In genomic region chr10:34612938-34613337, GRCh38 we compare ENCODE assay signal across 19 cellular contexts.
DNase-seq lines count a peak whose midpoint lies in the region; ATAC-seq, FAIRE-seq and TF ChIP-seq lines count a peak whose summit lies in the region.
"Had no signal": no experiment of that assay in that cellular context is flagged by ENCODE, and none has a peak within 500 bp of the region (broad histone marks: within the 10 kb centered on the region; RNA-seq: fewer than 3 reads in every experiment).

No MANE protein-coding gene starts in this region.

- H3K36me3 ChIP-seq in GM23338 (ENCODE audit: insufficient read depth) (no peaks in the 10 kb centered on the region), Loucy (ENCODE audit: insufficient read depth, low read length) (no peaks in the 10 kb centered on the region), H1 (ENCODE audit: control insufficient read depth in 2 of 4, insufficient read depth in 4 of 4, low read length in 3 of 4) (no peaks in the 10 kb centered on the region)
- H3K36me3 ChIP-seq: BE2C had no signal

- no peak overlapping the region for H4K5ac ChIP-seq in H1 (ENCODE audit: insufficient read length, low read depth, low read length)

- H3K4me3 ChIP-seq in A549 (no peak overlapping the region), GM23338 (no peak overlapping the region), Loucy (ENCODE audit: low read length, poor library complexity, severe bottlenecking) (no peak overlapping the region), H1 (ENCODE audit: extremely low read depth in 1 of 4, insufficient read depth in 2 of 4, low read depth in 3 of 4, low read length in 4 of 4) (no peak overlapping the region)

- no peak overlapping the region for H2AK5ac ChIP-seq in H1 (ENCODE audit: low read depth, low read length)

- peaks cover 22% of the 10 kb centered on the region for H3K4me1 ChIP-seq in A549
- H3K4me1 ChIP-seq in GM23338 (ENCODE audit: insufficient read depth), result peaks cover 37% of the 10 kb centered on the region
- H3K4me1 ChIP-seq in Loucy (ENCODE audit: insufficient read depth, low read length, poor library complexity, severe bottlenecking), result peaks cover 12% of the 10 kb centered on the region
- H3K4me1 ChIP-seq in H1 (replicated peaks in 1 of 4; ENCODE audit: control insufficient read depth in 3 of 4, insufficient read depth in 4 of 4, low read length in 3 of 4), result peaks cover 0 to 3% (median under 1%) of the 10 kb centered on the region in 4 experiments; a peak in 2 of 7 replicates
- H3K4me1 ChIP-seq: BE2C had no signal

- no peak overlapping the region for H2BK15ac ChIP-seq in H1 (ENCODE audit: low read length)

- H3K23me2 ChIP-seq in H1 (ENCODE audit: low read depth, low read length), result no peaks in the 10 kb centered on the region

- H3K27ac Mint-ChIP-seq in GM23338 (peak overlapping the region; percentile 86), T-helper 17 cell (no peak overlapping the region)
- H3K27ac Mint-ChIP-seq: CD4-positive, CD25-positive, alpha-beta regulatory T cell; CD8-positive, alpha-beta memory T cell had no signal

- FAIRE-seq in A549 (lab: Jason Lieb, UNC), result no peak
- no peak for FAIRE-seq in H1 (lab: Jason Lieb, UNC)
- FAIRE-seq: G401.6, GM12891, GM19239 had no signal

- H3K9ac ChIP-seq in Loucy (ENCODE audit: low read depth, low read length, poor library complexity, severe bottlenecking), result no peak overlapping the region
- H3K9ac ChIP-seq in H1 (replicated peaks in 1 of 4; ENCODE audit: extremely low read depth in 1 of 4, low read depth in 3 of 4, low read length in 3 of 4), result no peak overlapping the region

- H3K4me1 Mint-ChIP-seq in GM23338, result peaks cover 47% of the 10 kb centered on the region
- peaks cover 2% of the 10 kb centered on the region for H3K4me1 Mint-ChIP-seq in T-helper 17 cell
- H3K4me1 Mint-ChIP-seq: CD4-positive, CD25-positive, alpha-beta regulatory T cell; CD8-positive, alpha-beta memory T cell had no signal

- no peak overlapping the region for H4K8ac ChIP-seq in H1 (ENCODE audit: extremely low read depth, insufficient read depth, low read length)

- no peaks in the 10 kb centered on the region for H3K9me3 ChIP-seq in A549
- H3K9me3 ChIP-seq in Loucy (ENCODE audit: insufficient read depth, low read depth, low read length), result no peaks in the 10 kb centered on the region
- no peaks in the 10 kb centered on the region for H3K9me3 ChIP-seq in H1 (ENCODE audit: insufficient read depth in 2 of 2, low read depth in 1 of 2, low read length in 1 of 2)
- no peaks in the 10 kb centered on the region for H3K9me3 ChIP-seq in T-helper 17 cell (ENCODE audit: control insufficient read depth, low read length, poor library complexity, severe bottlenecking)
- H3K9me3 ChIP-seq: BE2C had no signal

- H2BK120ac ChIP-seq in H1 (replicated peaks; ENCODE audit: low read depth, low read length), result no peak overlapping the region

- POLR2A ChIA-PET in A549 (lab: Yijun Ruan, JAX) (no interaction called here), H1 (lab: Charles Lee; ENCODE audit: partially characterized antibody) (interaction anchor here (1.2 kb wide), 1 partner anchor 17 kb away, joined by 3 read pairs; no protein-coding TSS in a partner anchor)

- no peaks in the 10 kb centered on the region for H3K79me1 ChIP-seq in H1 (ENCODE audit: low read depth, low read length)

- DNase-seq in A549 (ENCODE audit: low read depth in 1 of 2, low spot score in 1 of 2), result no peak
- no peak for DNase-seq in GM23338 (ENCODE audit: low spot score)
- no peak for DNase-seq in H1 (ENCODE audit: low read depth in 1 of 2, low spot score in 2 of 2)
- no peak for DNase-seq in NCI-H1417 (lab: John Stamatoyannopoulos, UW)
- no peak for DNase-seq in NCI-H526 treated with DMSO at 0.1 percent for 48 hours (lab: John Stamatoyannopoulos, UW)
- no peak for DNase-seq in T-helper 17 cell
- DNase-seq: 8988T; ACHN; BE2C; C1 segment of cervical spinal cord; CD4-positive, CD25-positive, alpha-beta regulatory T cell; CD8-positive, alpha-beta memory T cell; DMS 273 treated with DMSO at 0.1 percent for 48 hours; DMS53; DND-41 had no signal

- no peak for TF ChIP-seq RAD21 in A549 (conservative IDR thresholded peaks at IDR 0.05 in 1 of 2, IDR thresholded peaks at IDR 0.05 in 1 of 2)
- TF ChIP-seq RAD21 in H1 (IDR thresholded peaks at IDR 0.05 in 1 of 2, conservative IDR thresholded peaks at IDR 0.05 in 1 of 2; ENCODE audit: low read depth in 2 of 2, low read length in 2 of 2), result no peak

- H3K27me3 ChIP-seq in GM23338 (ENCODE audit: insufficient read depth), result no peaks in the 10 kb centered on the region
- H3K27me3 ChIP-seq in Loucy (ENCODE audit: insufficient read depth, low read length, poor library complexity, severe bottlenecking), result no peaks in the 10 kb centered on the region
- no peaks in the 10 kb centered on the region for H3K27me3 ChIP-seq in H1 (replicated peaks in 1 of 4; ENCODE audit: control insufficient read depth in 3 of 4, extremely low read depth in 1 of 4, insufficient read depth in 3 of 4, low read length in 3 of 4)
- H3K27me3 ChIP-seq: BE2C had no signal

- no peak overlapping the region for H2BK5ac ChIP-seq in H1 (ENCODE audit: low read depth, low read length)

- ATAC-seq in A549, result no peak
- no peak for ATAC-seq in GM23338
- ATAC-seq in T-helper 17 cell, result no peak

- no peaks in the 10 kb centered on the region for H3K9me3 Mint-ChIP-seq in GM23338
- H3K9me3 Mint-ChIP-seq: CD8-positive, alpha-beta memory T cell had no signal

- no peak overlapping the region for H3K23ac ChIP-seq in H1 (ENCODE audit: insufficient read length)

- H3K36me3 Mint-ChIP-seq in GM23338 (ENCODE audit: low read depth) (no peaks in the 10 kb centered on the region), T-helper 17 cell (ENCODE audit: low read depth) (peaks cover 2% of the 10 kb centered on the region)
- H3K36me3 Mint-ChIP-seq: CD4-positive, CD25-positive, alpha-beta regulatory T cell; CD8-positive, alpha-beta memory T cell had no signal

- TF ChIP-seq EP300 in A549 (IDR thresholded peaks at IDR 0.05) (no peak), H1 (IDR thresholded peaks at IDR 0.05; ENCODE audit: borderline replicate concordance in 1 of 2, low read depth in 2 of 2, low read length in 2 of 2) (no peak)

- H2BK20ac ChIP-seq in H1 (ENCODE audit: low read length), result no peak overlapping the region

- CTCF ChIA-PET in A549 (lab: Yijun Ruan, JAX) (interaction anchor here (1.0 to 8.3 kb wide), 5 partner anchors 10 to 42 kb away, joined by 3 to 55 read pairs (median 4); no protein-coding TSS in a partner anchor), H1 (lab: Charles Lee; ENCODE audit: partially characterized antibody) (interaction anchor here (0.6 to 2.0 kb wide), 5 partner anchors 25 to 212 kb away, joined by 3 to 7 read pairs (median 5); no protein-coding TSS in a partner anchor)

- H4K20me1 ChIP-seq in GM23338 (replicated peaks; ENCODE audit: insufficient read depth) (no peaks in the 10 kb centered on the region; the same call in 1 of the 2 replicates), Loucy (ENCODE audit: insufficient read depth, low read length, poor library complexity, severe bottlenecking) (peaks cover 6% of the 10 kb centered on the region), H1 (replicated peaks in 1 of 2; ENCODE audit: control insufficient read depth in 1 of 2, insufficient read depth in 2 of 2, low read length in 2 of 2) (no peaks in the 10 kb centered on the region)

- H3K79me2 ChIP-seq in GM23338 (replicated peaks; ENCODE audit: insufficient read depth) (peaks cover 76% of the 10 kb centered on the region), Loucy (ENCODE audit: insufficient read depth, low read length) (peaks cover 21% of the 10 kb centered on the region), H1 (ENCODE audit: control insufficient read depth in 1 of 2, insufficient read depth in 2 of 2, low read length in 2 of 2) (peaks cover 0 to 55% of the 10 kb centered on the region in 2 experiments; a peak in 2 of 4 replicates)

- no peaks in the 10 kb centered on the region for H3K9me2 ChIP-seq in GM23338 (ENCODE audit: insufficient read depth)
- H3K9me2 ChIP-seq in Loucy (replicated peaks; ENCODE audit: low read depth, low read length), result no peaks in the 10 kb centered on the region

- no peak overlapping the region for H3K27ac ChIP-seq in A549
- no peak overlapping the region for H3K27ac ChIP-seq in GM23338 (ENCODE audit: low read depth)
- no peak overlapping the region for H3K27ac ChIP-seq in H1 (ENCODE audit: low read depth, low read length)

- H2AFZ ChIP-seq in GM23338 (no peak overlapping the region), Loucy (ENCODE audit: low read length) (no peak overlapping the region), H1 (ENCODE audit: low read length) (no peak overlapping the region)

- 94% methylated on average over 1 of the region's 1 CpG for WGBS in A549 (ENCODE audit: missing lambda C conversion rate)
- 90% methylated on average over 1 of the region's 1 CpG; no CpG with 5 or more reads in 1 of the 2 experiments for WGBS in H1 (ENCODE audit: extremely low coverage in 1 of 2, insufficient coverage in 1 of 2, insufficient read length in 1 of 2, insufficient replicate concordance in 2 of 2, low coverage in 1 of 2, low lambda C conversion rate in 2 of 2, missing lambda C conversion rate in 1 of 2), 2 experiments

- H3F3A ChIP-seq in GM23338 (replicated peaks; ENCODE audit: low read depth) (0 out of 2 replicates have a peak, but pooled peaks cover 3% of the 10 kb centered on the region), Loucy (ENCODE audit: low read depth) (no peaks in the 10 kb centered on the region)

- TF ChIP-seq CTCF in A549 (IDR thresholded peaks at IDR 0.05) (no peak), GM23338 (conservative IDR thresholded peaks at IDR 0.05; ENCODE audit: low read depth in 2 of 2) (no peak), Loucy (conservative IDR thresholded peaks at IDR 0.05; ENCODE audit: low read length) (no peak), H1 (IDR thresholded peaks at IDR 0.05; ENCODE audit: control extremely low read depth in 1 of 3, insufficient read depth in 1 of 3, low read depth in 1 of 3, low read length in 3 of 3) (no peak)

- H2BK12ac ChIP-seq in H1 (ENCODE audit: low read depth, low read length), result no peak overlapping the region

- no peak overlapping the region for H3K14ac ChIP-seq in H1 (ENCODE audit: insufficient read length)

- no peak overlapping the region for H4K91ac ChIP-seq in H1 (replicated peaks; ENCODE audit: insufficient read length, low read length)

- H3K18ac ChIP-seq in H1 (ENCODE audit: extremely low read depth, low read length), result no peak overlapping the region

- H3K4ac ChIP-seq in H1 (replicated peaks; ENCODE audit: insufficient read length, low read depth, low read length), result no peak overlapping the region

- H3K27me3 Mint-ChIP-seq in GM23338 (ENCODE audit: insufficient read depth, low read depth, poor library complexity), result no peaks in the 10 kb centered on the region
- H3K27me3 Mint-ChIP-seq in T-helper 17 cell, result peaks cover 27% of the 10 kb centered on the region

- H3K4me3 Mint-ChIP-seq in GM23338, result no peak overlapping the region
- H3K4me3 Mint-ChIP-seq in T-helper 17 cell, result no peak overlapping the region
- H3K4me3 Mint-ChIP-seq: CD4-positive, CD25-positive, alpha-beta regulatory T cell; CD8-positive, alpha-beta memory T cell had no signal

- no peak overlapping the region for H3K56ac ChIP-seq in H1 (replicated peaks; ENCODE audit: insufficient read length, low read depth, low read length)

- no peak overlapping the region for H3K4me2 ChIP-seq in A549
- H3K4me2 ChIP-seq in GM23338, result no peak overlapping the region; the same call in 1 of the 2 replicates
- peak overlapping the region; percentile 34 for H3K4me2 ChIP-seq in Loucy (ENCODE audit: low read depth, low read length, poor library complexity, severe bottlenecking)
- H3K4me2 ChIP-seq in H1 (ENCODE audit: insufficient read depth in 1 of 2, low read depth in 2 of 2, low read length in 2 of 2), result no peak overlapping the region

- TF ChIP-seq POLR2A in A549 (IDR thresholded peaks at IDR 0.05; ENCODE audit: low read length) (no peak), H1 (IDR thresholded peaks at IDR 0.05; ENCODE audit: control extremely low read depth in 1 of 2, low read depth in 2 of 2, low read length in 2 of 2) (no peak)

Comparison
In these comparisons a context has a peak if more than half of its experiments do, and no peak if none do; other contexts are left out.
1. Of the 18 proteins assayed by ChIP-seq in both H1 and A549: peak only in H1: none; only in A549: none; in both: CEBPB; in neither: 17.